9 cellular contexts compared by ENCODE assay signal in genomic region chr10:10973310-10973709, GRCh38. TPM values are rescaled to one million over a fixed set of nuclear protein-coding genes. Genes with fewer than 3 reads are reported as not detected.
"Had no signal": no experiment of that assay in that cellular context is flagged by ENCODE, and none has a peak within 500 bp of the region (broad histone marks: within the 10 kb centered on the region; RNA-seq: fewer than 3 reads in every experiment).

No MANE protein-coding gene starts in this region.

- H2AFZ ChIP-seq: GM23248 had no signal

- H3K4me3 ChIP-seq: GM23248, HAP-1, K562 had no signal

- H3K36me3 ChIP-seq: HAP-1 had no signal

- DNase-seq: GM23248, GOT3, H7, IMR-90, KG1 had no signal

- H3K9me3 ChIP-seq: HAP-1 had no signal

- H3K27ac ChIP-seq: GM23248 had no signal

- H3K4me1 ChIP-seq: HAP-1 had no signal

- H3K9ac ChIP-seq: GM23248 had no signal

- ATAC-seq: HCT116, K562 had no signal

RNA-seq across cellular contexts. Expression of gene CELF2, which starts 44.4 kb away (rescaled TPM):
- total RNA-seq: HT-29 had no signal
